In genomic region chrX:55196688-55197087, GRCh38 we compare ENCODE assay signal across 30 cellular contexts. TPM values are rescaled to one million over a fixed set of nuclear protein-coding genes. Genes with fewer than 3 reads are reported as not detected.
"Had no signal": no experiment of that assay in that cellular context is flagged by ENCODE, and none has a peak within 500 bp of the region (broad histone marks: within the 10 kb centered on the region; RNA-seq: fewer than 3 reads in every experiment).

No MANE protein-coding gene starts in this region.

- H3K4me3 ChIP-seq: coronary artery, dorsolateral prefrontal cortex, esophagus squamous epithelium, gastrocnemius medialis, heart right ventricle, left lung, lower lobe of right lung had no signal

- H3K27ac ChIP-seq: coronary artery, dorsolateral prefrontal cortex, esophagus squamous epithelium, gastrocnemius medialis, heart right ventricle, left lung, lower lobe of right lung had no signal

- DNase-seq: dermis blood vessel endothelial cell; dorsolateral prefrontal cortex; effector CD4-positive, alpha-beta T cell; effector memory CD4-positive, alpha-beta T cell; esophagus squamous epithelium; foreskin fibroblast; foreskin melanocyte; gastrocnemius medialis; glutamatergic neuron; head of caudate nucleus; heart right ventricle; hippocampal formation; left cardiac atrium; left lung; left ventricle myocardium superior; lower lobe of right lung; mesenchymal stem cell; midbrain; naive thymus-derived CD4-positive, alpha-beta T cell had no signal

- ATAC-seq: gastrocnemius medialis; heart right ventricle; left cardiac atrium; left lung; left ventricle myocardium superior; lower lobe of right lung; naive thymus-derived CD4-positive, alpha-beta T cell had no signal

- H3K4me1 ChIP-seq: gastrocnemius medialis, heart right ventricle, left lung, lower lobe of right lung had no signal

- H3K9me3 ChIP-seq: gastrocnemius medialis, lower lobe of right lung had no signal

- H3K27me3 ChIP-seq: esophagus squamous epithelium, gastrocnemius medialis, heart right ventricle, left lung had no signal

- H3K36me3 ChIP-seq: esophagus squamous epithelium, gastrocnemius medialis, heart right ventricle, left lung, lower lobe of right lung had no signal

- FAIRE-seq: islet of Langerhans, keratinocyte had no signal

RNA-seq across cellular contexts. Expression of gene PAGE5, which starts 23.5 kb away (rescaled TPM):
- total RNA-seq: dermis blood vessel endothelial cell; dorsolateral prefrontal cortex; endothelial cell of umbilical vein; epithelial cell of proximal tubule; esophagus squamous epithelium; gastrocnemius medialis; glomerular endothelial cell; heart right ventricle; kidney epithelial cell; left cardiac atrium; left lung; left ventricle myocardium superior; lower leg skin; lower lobe of right lung; lung microvascular endothelial cell; mucosa of gallbladder; naive thymus-derived CD4-positive, alpha-beta T cell had no signal
- polyA plus RNA-seq: endothelial cell of umbilical vein, esophagus, heart right ventricle, keratinocyte had no signal
